ENCODE assay signal across 16 cellular contexts in the genomic region with DNA sequence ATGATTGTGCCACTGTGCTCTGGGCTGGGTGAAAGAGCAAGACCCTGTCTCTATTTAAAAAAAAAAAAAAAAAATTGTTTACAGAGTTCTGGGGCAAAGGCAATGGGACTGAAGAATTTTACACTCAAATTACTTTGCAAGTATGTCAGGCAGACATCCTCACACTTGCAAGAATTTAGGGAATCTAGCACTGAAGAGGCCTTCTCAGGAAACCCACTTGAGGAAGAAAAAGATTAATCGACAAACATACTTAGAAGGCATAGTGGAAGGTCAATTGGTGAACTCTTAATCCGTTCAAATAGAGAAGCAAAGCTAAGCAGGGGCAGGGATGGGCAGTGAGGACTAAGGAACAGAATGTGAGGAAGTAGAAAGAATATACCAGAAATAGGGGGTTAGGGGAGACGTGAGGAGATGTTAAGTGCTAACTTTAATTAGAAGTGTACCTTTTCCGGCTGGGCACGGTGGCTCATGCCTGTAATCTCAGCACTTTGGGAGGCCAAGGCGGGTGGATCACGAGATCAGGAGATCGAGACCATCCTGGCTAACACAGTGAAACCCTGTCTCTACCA. TPM values are rescaled to one million over a fixed set of nuclear protein-coding genes. Genes with fewer than 3 reads are reported as not detected.
DNase-seq lines count a peak whose midpoint lies in the region; ATAC-seq, FAIRE-seq and TF ChIP-seq lines count a peak whose summit lies in the region.
"Had no signal": no experiment of that assay in that cellular context is flagged by ENCODE, and none has a peak within 500 bp of the region (broad histone marks: within the 10 kb centered on the region; RNA-seq: fewer than 3 reads in every experiment).

No MANE protein-coding gene starts in this region.

- H3K36me3 Mint-ChIP-seq in stimulated activated naive CD8-positive, alpha-beta T cell treated with anti-CD3 and anti-CD28 coated beads, Interleukin-15, Interleukin-2, amounts not matched to agents 100 ng/mL and 50 ng/mL, for 24 hours (ENCODE audit: low read depth): peaks cover 58% of the 10 kb centered on the region
- H3K36me3 Mint-ChIP-seq in glutamatergic neuron (ENCODE audit: unreplicated experiment) (no peaks in the 10 kb centered on the region), nephron (ENCODE audit: low read depth) (peaks cover 55% of the 10 kb centered on the region)

- H3K9me3 Mint-ChIP-seq in stimulated activated naive CD8-positive, alpha-beta T cell treated with anti-CD3 and anti-CD28 coated beads, Interleukin-15, Interleukin-2, amounts not matched to agents 100 ng/mL and 50 ng/mL, for 24 hours: no peaks in the 10 kb centered on the region
- no peaks in the 10 kb centered on the region for H3K9me3 Mint-ChIP-seq in stimulated activated naive CD8-positive, alpha-beta T cell treated with anti-CD3 and anti-CD28 coated beads, Interleukin-15, amount 100 ng/mL, for 72 hours
- H3K9me3 Mint-ChIP-seq in glutamatergic neuron (ENCODE audit: unreplicated experiment): peaks cover 4% of the 10 kb centered on the region
- H3K9me3 Mint-ChIP-seq in nephron: no peaks in the 10 kb centered on the region
- H3K9me3 Mint-ChIP-seq: CD4-positive, alpha-beta T cell; GM23338 had no signal

- H3K4me1 Mint-ChIP-seq in stimulated activated naive CD8-positive, alpha-beta T cell treated with anti-CD3 and anti-CD28 coated beads, Interleukin-15, Interleukin-2, amounts not matched to agents 100 ng/mL and 50 ng/mL, for 24 hours (ENCODE audit: low read depth): peaks cover 36% of the 10 kb centered on the region
- peaks cover 48% of the 10 kb centered on the region for H3K4me1 Mint-ChIP-seq in stimulated activated naive CD8-positive, alpha-beta T cell treated with anti-CD3 and anti-CD28 coated beads, Interleukin-15, amount 100 ng/mL, for 72 hours
- H3K4me1 Mint-ChIP-seq in glutamatergic neuron (ENCODE audit: low read depth, unreplicated experiment) (peaks cover 35% of the 10 kb centered on the region), nephron (peaks cover 8% of the 10 kb centered on the region)

- DNase-seq in stimulated activated naive CD8-positive, alpha-beta T cell treated with anti-CD3 and anti-CD28 coated beads, Interleukin-15, amount 100 ng/mL, for 72 hours: no peak
- DNase-seq in glutamatergic neuron: no peak
- DNase-seq in AG20443 (ENCODE audit: low spot score): no peak
- DNase-seq in HTR-8/SVneo (ENCODE audit: insufficient read length, low spot score): no peak
- no peak for DNase-seq in activated T-cell treated with anti-CD3 and anti-CD28 coated beads, Interleukin-2, amount 50 U/mL, for 48 hours
- DNase-seq: CD4-positive, alpha-beta T cell; DMS 273 treated with DMSO at 0.1 percent for 48 hours; MG63; NCI-H1092 treated with DMSO at 0.1 percent for 48 hours; NCI-H1694; NCI-H345; NCI-H526 treated with DMSO at 0.1 percent for 48 hours; PC-3 had no signal

- peak overlapping the region; percentile 13 for H3K27ac Mint-ChIP-seq in stimulated activated naive CD8-positive, alpha-beta T cell treated with anti-CD3 and anti-CD28 coated beads, Interleukin-15, Interleukin-2, amounts not matched to agents 100 ng/mL and 50 ng/mL, for 24 hours
- H3K27ac Mint-ChIP-seq in stimulated activated naive CD8-positive, alpha-beta T cell treated with anti-CD3 and anti-CD28 coated beads, Interleukin-15, amount 100 ng/mL, for 72 hours: peak overlapping the region in 1 of 2 donors; percentile 69
- H3K27ac Mint-ChIP-seq in glutamatergic neuron (ENCODE audit: unreplicated experiment): peak overlapping the region; percentile 3
- H3K27ac Mint-ChIP-seq in nephron: peak overlapping the region in 2 of 3 experiments; percentile 9 to 31
- H3K27ac Mint-ChIP-seq: CD4-positive, alpha-beta T cell; GM23338 had no signal

- no peaks in the 10 kb centered on the region for H3K27me3 Mint-ChIP-seq in stimulated activated naive CD8-positive, alpha-beta T cell treated with anti-CD3 and anti-CD28 coated beads, Interleukin-15, Interleukin-2, amounts not matched to agents 100 ng/mL and 50 ng/mL, for 24 hours
- H3K27me3 Mint-ChIP-seq in stimulated activated naive CD8-positive, alpha-beta T cell treated with anti-CD3 and anti-CD28 coated beads, Interleukin-15, amount 100 ng/mL, for 72 hours: no peaks in the 10 kb centered on the region
- peaks cover 6% of the 10 kb centered on the region for H3K27me3 Mint-ChIP-seq in glutamatergic neuron (ENCODE audit: unreplicated experiment)
- H3K27me3 Mint-ChIP-seq in nephron (ENCODE audit: low read depth): no peaks in the 10 kb centered on the region
- H3K27me3 Mint-ChIP-seq: CD4-positive, alpha-beta T cell had no signal

- no peak for ATAC-seq in stimulated activated naive CD8-positive, alpha-beta T cell treated with anti-CD3 and anti-CD28 coated beads, Interleukin-15, amount 100 ng/mL, for 72 hours
- ATAC-seq: GM23338, PC-3 had no signal

- TF ChIP-seq CTCF in glutamatergic neuron (IDR thresholded peaks at IDR 0.05; ENCODE audit: partially characterized antibody, unreplicated experiment) (no peak), nephron (IDR thresholded peaks at IDR 0.05; ENCODE audit: unreplicated experiment in 3 of 3) (no peak)

- no peak for FAIRE-seq in HTR-8/SVneo (lab: Jason Lieb, UNC)

- no peak overlapping the region for H3K4me3 Mint-ChIP-seq in stimulated activated naive CD8-positive, alpha-beta T cell treated with anti-CD3 and anti-CD28 coated beads, Interleukin-15, Interleukin-2, amounts not matched to agents 100 ng/mL and 50 ng/mL, for 24 hours
- no peak overlapping the region for H3K4me3 Mint-ChIP-seq in stimulated activated naive CD8-positive, alpha-beta T cell treated with anti-CD3 and anti-CD28 coated beads, Interleukin-15, amount 100 ng/mL, for 72 hours
- no peak overlapping the region for H3K4me3 Mint-ChIP-seq in glutamatergic neuron (ENCODE audit: unreplicated experiment)
- no peak overlapping the region for H3K4me3 Mint-ChIP-seq in nephron
- H3K4me3 Mint-ChIP-seq: CD4-positive, alpha-beta T cell; GM23338 had no signal

RNA-seq across cellular contexts. Expression of a gene that starts 15.0 kb away (rescaled TPM):
- total RNA-seq in glutamatergic neuron (ENCODE audit: unreplicated experiment): 156 TPM
